In the genomic region with DNA sequence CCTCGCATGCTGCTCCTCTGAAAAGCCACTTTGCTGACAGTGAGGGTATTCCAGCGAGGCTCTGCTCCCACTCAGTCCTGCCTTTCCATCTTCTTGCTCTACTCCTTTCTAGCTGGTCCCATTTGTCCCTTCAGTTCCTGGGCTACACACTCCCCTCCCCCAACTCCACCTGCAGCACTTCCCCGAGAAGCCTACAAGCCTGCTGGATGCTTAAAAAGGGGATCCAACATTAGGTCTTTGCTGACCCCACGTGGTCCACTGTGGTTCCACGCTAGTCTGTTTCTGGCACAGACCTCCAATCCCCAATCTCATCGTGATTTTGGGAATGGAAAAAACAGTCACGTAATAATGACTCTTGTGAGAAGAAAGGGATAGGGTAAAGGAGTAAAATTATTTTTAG, we compare ENCODE assay signal across 1 cellular context.
TF ChIP-seq lines count a peak whose summit lies in the region.

No MANE protein-coding gene starts in this region.

TF ChIP-seq in SK-N-SH treated with all-trans-retinoic acid at 6 μM for 48 hours, 23 proteins besides CTCF, POLR2A, EP300 and RAD21 (continued from another document):
- TF ChIP-seq, protein P1, sequence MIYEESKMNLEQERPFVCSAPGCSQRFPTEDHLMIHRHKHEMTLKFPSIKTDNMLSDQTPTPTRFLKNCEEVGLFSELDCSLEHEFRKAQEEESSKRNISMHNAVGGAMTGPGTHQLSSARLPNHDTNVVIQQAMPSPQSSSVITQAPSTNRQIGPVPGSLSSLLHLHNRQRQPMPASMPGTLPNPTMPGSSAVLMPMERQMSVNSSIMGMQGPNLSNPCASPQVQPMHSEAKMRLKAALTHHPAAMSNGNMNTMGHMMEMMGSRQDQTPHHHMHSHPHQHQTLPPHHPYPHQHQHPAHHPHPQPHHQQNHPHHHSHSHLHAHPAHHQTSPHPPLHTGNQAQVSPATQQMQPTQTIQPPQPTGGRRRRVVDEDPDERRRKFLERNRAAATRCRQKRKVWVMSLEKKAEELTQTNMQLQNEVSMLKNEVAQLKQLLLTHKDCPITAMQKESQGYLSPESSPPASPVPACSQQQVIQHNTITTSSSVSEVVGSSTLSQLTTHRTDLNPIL (CRISPR knock-in tag; IDR thresholded peaks at IDR 0.05; ENCODE audit: low read depth) = no peak
